ENCODE assay signal across 23 cellular contexts in genomic region chr9:26870292-26870691, GRCh38. TPM values are rescaled to one million over a fixed set of nuclear protein-coding genes. Genes with fewer than 3 reads are reported as not detected.
DNase-seq lines count a peak whose midpoint lies in the region; ATAC-seq, FAIRE-seq and TF ChIP-seq lines count a peak whose summit lies in the region.
"Had no signal": no experiment of that assay in that cellular context is flagged by ENCODE, and none has a peak within 500 bp of the region (broad histone marks: within the 10 kb centered on the region; RNA-seq: fewer than 3 reads in every experiment).

No MANE protein-coding gene starts in this region.

- no peaks in the 10 kb centered on the region for H3K9me3 ChIP-seq in RWPE2 (ENCODE audit: severe bottlenecking)
- no peaks in the 10 kb centered on the region for H3K9me3 ChIP-seq in body of pancreas
- H3K9me3 ChIP-seq: ovary had no signal

- H3K4me3 ChIP-seq in AG04449 (ENCODE audit: low read depth, low read length) (no peak overlapping the region), RWPE2 (ENCODE audit: severe bottlenecking) (no peak overlapping the region), epithelial cell of esophagus (ENCODE audit: low read length) (no peak overlapping the region), body of pancreas (no peak overlapping the region)
- H3K4me3 ChIP-seq: ovary had no signal

- intact Hi-C loops in body of pancreas (cut with DNase I) = no loop called here

- H3K4me1 ChIP-seq in RWPE2 (ENCODE audit: insufficient read depth, poor library complexity, severe bottlenecking) (no peaks in the 10 kb centered on the region), body of pancreas (no peaks in the 10 kb centered on the region)

- H3K36me3 ChIP-seq in RWPE2 (ENCODE audit: low read depth) (peaks cover 28% of the 10 kb centered on the region), body of pancreas (replicated peaks in 1 of 2; ENCODE audit: insufficient read depth in 1 of 2, low read depth in 2 of 2) (no peaks in the 10 kb centered on the region)
- H3K36me3 ChIP-seq: ovary had no signal

- TF ChIP-seq POLR2A in H54 (IDR thresholded peaks at IDR 0.05; ENCODE audit: low read depth, low read length) (no peak), body of pancreas (IDR thresholded peaks at IDR 0.05) (no peak)

- ATAC-seq in RWPE2 (ENCODE audit: low read depth) (peak; percentile 71; the same call in 2 of the 3 replicates), body of pancreas (no peak)
- ATAC-seq: activated CD8-positive, alpha-beta T cell treated with anti-CD3 and anti-CD28 coated beads for 36 hours; naive thymus-derived CD8-positive, alpha-beta T cell; sciatic nerve had no signal

- TF ChIP-seq CTCF in AG04449 (IDR thresholded peaks at IDR 0.05; ENCODE audit: insufficient read depth, low read length, missing control alignments) (no peak), RWPE2 (IDR thresholded peaks at IDR 0.05; ENCODE audit: poor library complexity, severe bottlenecking) (no peak), epithelial cell of esophagus (IDR thresholded peaks at IDR 0.05; ENCODE audit: insufficient read depth, low read depth, low read length, missing control alignments) (no peak), body of pancreas (IDR thresholded peaks at IDR 0.05) (no peak)

- no peak for FAIRE-seq in H54 (lab: Jason Lieb, UNC)
- no peak for FAIRE-seq in HTR-8/SVneo (lab: Jason Lieb, UNC)

- DNase-seq in AG04449 (ENCODE audit: low read depth, low spot score) (peak; percentile 3), RWPE2 (ENCODE audit: low spot score) (no peak), epithelial cell of esophagus (ENCODE audit: low read depth) (peak; percentile 88), kidney tubule cell (ENCODE audit: low spot score) (peak; percentile 88), H54 (ENCODE audit: insufficient read length, low spot score) (no peak), body of pancreas (no peak), NCI-H2227 (lab: John Stamatoyannopoulos, UW; ENCODE audit: unreplicated experiment) (no peak), HTR-8/SVneo (ENCODE audit: insufficient read length, low spot score) (no peak)
- DNase-seq: activated CD4-positive, CD25-positive, alpha-beta regulatory T cell treated with anti-CD3 and anti-CD28 coated beads, Interleukin-2, amount 50 U/mL, for 72 hours; activated CD8-positive, alpha-beta T cell treated with anti-CD3 and anti-CD28 coated beads for 36 hours; activated effector memory CD4-positive, alpha-beta T cell treated with anti-CD3 and anti-CD28 coated beads, Interleukin-2, amount 50 U/mL, for 16 hours; activated T-cell treated with anti-CD3 and anti-CD28 coated beads for 4 hours; foreskin melanocyte; KBM-7; naive thymus-derived CD8-positive, alpha-beta T cell; NCI-H187; NCI-H748 treated with DMSO at 0.1 percent for 48 hours; ovary; Right ventricle myocardium superior; substantia nigra; T1000 had no signal

- H3K27ac ChIP-seq in RWPE2 (ENCODE audit: poor library complexity, severe bottlenecking) (no peak overlapping the region), body of pancreas (no peak overlapping the region)
- H3K27ac ChIP-seq: C4-2B, ovary had no signal

- 65 to 71% methylated on average over 8 of the region's 8 CpGs for WGBS in body of pancreas, 2 donors

- POLR2A ChIA-PET in AG04449 (lab: Yijun Ruan, JAX) = no interaction called here

- CTCF ChIA-PET in AG04449 (lab: Yijun Ruan, JAX) = no interaction called here

- H3K27me3 ChIP-seq in RWPE2 (ENCODE audit: insufficient read depth, poor library complexity, severe bottlenecking) (peaks cover 4% of the 10 kb centered on the region), body of pancreas (no peaks in the 10 kb centered on the region)
- H3K27me3 ChIP-seq: ovary had no signal

RNA-seq across cellular contexts. Expression of gene CAAP1, which starts 22.3 kb away (rescaled TPM):
- 10 to 100 TPM; 14.0 to 26.7 TPM for total RNA-seq in body of pancreas

Comparison
In these comparisons a context has a peak if more than half of its experiments do, and no peak if none do; other contexts are left out.
1. DNase-seq: peak in AG04449 (single experiment), epithelial cell of esophagus (single experiment) and kidney tubule cell (single experiment); none in RWPE2 (single experiment), H54 (single experiment), body of pancreas (0 of 4), NCI-H2227 (single experiment) and HTR-8/SVneo (single experiment).